ENCODE assay signal across 15 cellular contexts in genomic region chr12:51904951-51905471, GRCh38. TPM values are rescaled to one million over a fixed set of nuclear protein-coding genes. Genes with fewer than 3 reads are reported as not detected.
DNase-seq lines count a peak whose midpoint lies in the region; ATAC-seq, FAIRE-seq and TF ChIP-seq lines count a peak whose summit lies in the region.
"Had no signal": no experiment of that assay in that cellular context is flagged by ENCODE, and none has a peak within 500 bp of the region (broad histone marks: within the 10 kb centered on the region; RNA-seq: fewer than 3 reads in every experiment).

No MANE protein-coding gene starts in this region.

- TF ChIP-seq CTCF in mammary epithelial cell (conservative IDR thresholded peaks at IDR 0.05 in 1 of 2, IDR thresholded peaks at IDR 0.05 in 1 of 2; ENCODE audit: extremely low read depth in 1 of 2, insufficient read depth in 1 of 2, low read depth in 1 of 2, low read length in 2 of 2) (no peak), right atrium auricular region (IDR thresholded peaks at IDR 0.05) (no peak)

- CTCF ChIA-PET in mammary epithelial cell (lab: Charles Lee; ENCODE audit: low non-redundant PET), result no interaction called here

- dilution Hi-C loops in mammary epithelial cell (cut with HindIII; ENCODE audit: low sequenced_read_pairs), result no loop called here

- H3K27ac ChIP-seq in mammary epithelial cell (ENCODE audit: insufficient read depth, low read depth, low read length) (no peak overlapping the region), right atrium auricular region (peak overlapping the region; percentile 82 to 90), small intestine (ENCODE audit: low read depth in 1 of 2, low read length in 1 of 2) (peak overlapping the region; percentile 0 to 97)
- H3K27ac ChIP-seq: cardiac muscle cell, HL-60, SJSA1 had no signal

- no peaks in the 10 kb centered on the region for H3K9me3 ChIP-seq in mammary epithelial cell (replicated peaks; ENCODE audit: insufficient read depth, low read length)
- H3K9me3 ChIP-seq in right atrium auricular region, result peaks cover 0 to 3% of the 10 kb centered on the region in 2 donors
- H3K9me3 ChIP-seq in small intestine (ENCODE audit: control insufficient read depth, low read depth), result no peaks in the 10 kb centered on the region
- H3K9me3 ChIP-seq: HAP-1, SJSA1 had no signal

- 100% methylated on average over 1 of the region's 1 CpG for WGBS in mammary epithelial cell (ENCODE audit: low coverage, missing lambda C conversion rate)
- 43 to 81% (median 52%) methylated on average over 1 of the region's 1 CpG for WGBS in small intestine, 3 donors

- H3K4me1 Mint-ChIP-seq in stimulated activated memory B cell treated with anti-CD40 and anti-IgM and Interleukin-4, amounts not matched to agents 10 μg/mL and 1 μg/mL and 100 μg/mL, for 72 hours, result no peaks in the 10 kb centered on the region

- H3K79me2 ChIP-seq in mammary epithelial cell (ENCODE audit: insufficient read depth, low read length), result no peaks in the 10 kb centered on the region

- no TSS peak for BruUV-seq in mammary epithelial cell (replicated peaks; lab: Mats Ljungman, UMichigan)

- H4K20me1 ChIP-seq in mammary epithelial cell (ENCODE audit: insufficient read depth, low read length), result no peaks in the 10 kb centered on the region

- H3K4me3 Mint-ChIP-seq in stimulated activated memory B cell treated with anti-CD40 and anti-IgM and Interleukin-4, amounts not matched to agents 10 μg/mL and 1 μg/mL and 100 μg/mL, for 72 hours, result no peak overlapping the region
- H3K4me3 Mint-ChIP-seq: activated CD8-positive, alpha-beta T cell treated with anti-CD3 and anti-CD28 coated beads for 36 hours; immature natural killer cell had no signal

- no peak overlapping the region for H3K4me2 ChIP-seq in mammary epithelial cell (ENCODE audit: insufficient read depth, low read depth, low read length)

- H3K27me3 Mint-ChIP-seq in stimulated activated memory B cell treated with anti-CD40 and anti-IgM and Interleukin-4, amounts not matched to agents 10 μg/mL and 1 μg/mL and 100 μg/mL, for 72 hours, result peaks cover 55% of the 10 kb centered on the region

- intact Hi-C loops in mammary epithelial cell (cut with micrococcal nuclease), result no loop called here

- no peak for FAIRE-seq in small intestine (lab: Jason Lieb, UNC)

- peak; percentile 74 for DNase-seq in GM03348 (ENCODE audit: low spot score)
- DNase-seq in mammary epithelial cell, result peak; percentile 24
- no peak for DNase-seq in right atrium auricular region (ENCODE audit: low spot score)
- DNase-seq in small intestine, result no peak
- no peak for DNase-seq in stimulated activated CD4-positive, alpha-beta T cell treated with anti-CD3 and anti-CD28 coated beads, Interleukin-2, amount 100 ng/mL, for 24 hours
- DNase-seq: activated CD8-positive, alpha-beta T cell treated with anti-CD3 and anti-CD28 coated beads for 36 hours; immature natural killer cell; NCI-H146 had no signal

- ATAC-seq in HG02938 (IDR thresholded peaks at IDR 0.05; ENCODE audit: unreplicated experiment) (no peak), HG03095 (IDR thresholded peaks at IDR 0.05; ENCODE audit: unreplicated experiment) (no peak)
- ATAC-seq in stimulated activated memory B cell treated with anti-CD40 and anti-IgM and Interleukin-4, amounts not matched to agents 10 μg/mL and 1 μg/mL and 100 μg/mL, for 72 hours, result no peak
- ATAC-seq: activated CD8-positive, alpha-beta T cell treated with anti-CD3 and anti-CD28 coated beads for 36 hours had no signal

- H3K27me3 ChIP-seq in mammary epithelial cell (ENCODE audit: insufficient read depth, low read length), result peaks cover 26% of the 10 kb centered on the region
- H3K27me3 ChIP-seq in right atrium auricular region, result no peaks in the 10 kb centered on the region
- H3K27me3 ChIP-seq in small intestine (ENCODE audit: control insufficient read depth in 2 of 2, insufficient read depth in 2 of 2, low read length in 2 of 2), result no peaks in the 10 kb centered on the region
- H3K27me3 ChIP-seq: SJSA1 had no signal

- no peaks in the 10 kb centered on the region for H3K36me3 Mint-ChIP-seq in stimulated activated memory B cell treated with anti-CD40 and anti-IgM and Interleukin-4, amounts not matched to agents 10 μg/mL and 1 μg/mL and 100 μg/mL, for 72 hours
- H3K36me3 Mint-ChIP-seq: immature natural killer cell had no signal

- H3K9ac ChIP-seq in mammary epithelial cell (ENCODE audit: insufficient read depth, low read length), result no peak overlapping the region

- no peak overlapping the region for H3K27ac Mint-ChIP-seq in stimulated activated memory B cell treated with anti-CD40 and anti-IgM and Interleukin-4, amounts not matched to agents 10 μg/mL and 1 μg/mL and 100 μg/mL, for 72 hours
- H3K27ac Mint-ChIP-seq: activated CD8-positive, alpha-beta T cell treated with anti-CD3 and anti-CD28 coated beads for 36 hours; immature natural killer cell had no signal

- H3K4me3 ChIP-seq in mammary epithelial cell (replicated peaks in 1 of 3; ENCODE audit: insufficient read depth in 1 of 3, low read depth in 2 of 3, low read length in 3 of 3), result no peak overlapping the region
- H3K4me3 ChIP-seq in right atrium auricular region, result no peak overlapping the region
- no peak overlapping the region for H3K4me3 ChIP-seq in small intestine (ENCODE audit: low read depth in 1 of 2, low read length in 2 of 2)
- H3K4me3 ChIP-seq: cardiac muscle cell, HAP-1, SJSA1 had no signal

- no peaks in the 10 kb centered on the region for H3K4me1 ChIP-seq in mammary epithelial cell (ENCODE audit: insufficient read depth, low read length)
- peaks cover 0 to 45% of the 10 kb centered on the region in 2 donors for H3K4me1 ChIP-seq in right atrium auricular region
- H3K4me1 ChIP-seq in small intestine (ENCODE audit: control insufficient read depth in 2 of 2, insufficient read depth in 1 of 2, low read depth in 1 of 2, low read length in 1 of 2), result peaks cover 0 to 6% of the 10 kb centered on the region in 2 donors
- H3K4me1 ChIP-seq: HAP-1 had no signal

- no peak overlapping the region for H2AFZ ChIP-seq in mammary epithelial cell (ENCODE audit: low read depth, low read length)

- in situ Hi-C loops in mammary epithelial cell (cut with MboI; ENCODE audit: low sequenced_read_pairs in 2 of 2), result no loop called here

- H3K36me3 ChIP-seq in mammary epithelial cell (ENCODE audit: insufficient read depth, low read length) (no peaks in the 10 kb centered on the region), right atrium auricular region (no peaks in the 10 kb centered on the region), small intestine (ENCODE audit: control insufficient read depth in 2 of 2, insufficient read depth in 2 of 2, low read length in 2 of 2) (no peaks in the 10 kb centered on the region)
- H3K36me3 ChIP-seq: cardiac muscle cell, HAP-1, SJSA1 had no signal

- H3K9me3 Mint-ChIP-seq in stimulated activated memory B cell treated with anti-CD40 and anti-IgM and Interleukin-4, amounts not matched to agents 10 μg/mL and 1 μg/mL and 100 μg/mL, for 72 hours, result no peaks in the 10 kb centered on the region
- H3K9me3 Mint-ChIP-seq: activated CD8-positive, alpha-beta T cell treated with anti-CD3 and anti-CD28 coated beads for 36 hours; immature natural killer cell had no signal

RNA-seq across cellular contexts. Expression of gene ACVRL1, which starts 2.3 kb away (rescaled TPM):
- under 1 TPM in 1 of 2 donors, not detected in 1; 0.33 TPM for total RNA-seq in mammary epithelial cell
- not detected for polyA plus RNA-seq in mammary epithelial cell
- polyA minus RNA-seq in mammary epithelial cell, result not detected
- total RNA-seq in right atrium auricular region, result 10 to 100 TPM; 48.1 to 57.5 TPM
- 10 to 100 TPM in 1 of 3 donors, 1 to 10 TPM in 1, under 1 TPM in 1; 0.89 to 44.2 (median 4.6) TPM for polyA plus RNA-seq in small intestine
- total RNA-seq: activated CD8-positive, alpha-beta T cell treated with anti-CD3 and anti-CD28 coated beads for 36 hours had no signal
- polyA plus RNA-seq: cardiac muscle cell had no signal

RNA-seq across cellular contexts. Expression of gene ANKRD33, which starts 17.1 kb away (rescaled TPM):
- total RNA-seq in mammary epithelial cell (not detected), right atrium auricular region (not detected)
- polyA plus RNA-seq in mammary epithelial cell (not detected), small intestine (not detected)
- polyA minus RNA-seq in mammary epithelial cell, result not detected
- total RNA-seq: activated CD8-positive, alpha-beta T cell treated with anti-CD3 and anti-CD28 coated beads for 36 hours; SJSA1 had no signal
- polyA plus RNA-seq: cardiac muscle cell, immature natural killer cell had no signal

RNA-seq across cellular contexts. Expression of gene ACVR1B, which starts 46.5 kb away (rescaled TPM):
- 10 to 100 TPM; 13.7 to 19.6 TPM for total RNA-seq in mammary epithelial cell
- polyA plus RNA-seq in mammary epithelial cell, result 10.8 TPM
- polyA minus RNA-seq in mammary epithelial cell, result 13.8 TPM
- 10 to 100 TPM in 1 of 2 donors, 1 to 10 TPM in 1; 8.2 to 12.5 TPM for total RNA-seq in right atrium auricular region
- polyA plus RNA-seq in small intestine, result 10 to 100 TPM; 11.6 to 27.9 (median 15.0) TPM

RNA-seq across cellular contexts. Expression of gene FIGNL2, which starts 56.5 kb away (rescaled TPM):
- total RNA-seq in mammary epithelial cell (under 1 TPM in 1 of 2 donors, not detected in 1; 0.50 TPM), right atrium auricular region (under 1 TPM; 0.19 to 0.24 TPM)
- polyA plus RNA-seq in mammary epithelial cell (not detected), small intestine (under 1 TPM in 1 of 3 donors, not detected in 2; 0.39 TPM)
- polyA minus RNA-seq in mammary epithelial cell, result not detected
- total RNA-seq: SJSA1 had no signal

Comparison
In these comparisons a context has a peak if more than half of its experiments do, and no peak if none do; other contexts are left out.
1. DNase-seq: peak in GM03348 (single experiment) and mammary epithelial cell (single experiment); none in right atrium auricular region (single experiment), small intestine (single experiment) and stimulated activated CD4-positive, alpha-beta T cell treated with anti-CD3 and anti-CD28 coated beads, Interleukin-2, amount 100 ng/mL, for 24 hours (0 of 2).
2. RNA of gene ACVRL1, which starts 2.3 kb away (total RNA-seq): 48.1 to 57.5 TPM in right atrium auricular region; 0.33 TPM in mammary epithelial cell; every median in the first group is over 10 times any median in the second.